ENCODE assay signal across 2 cellular contexts in the genomic region with DNA sequence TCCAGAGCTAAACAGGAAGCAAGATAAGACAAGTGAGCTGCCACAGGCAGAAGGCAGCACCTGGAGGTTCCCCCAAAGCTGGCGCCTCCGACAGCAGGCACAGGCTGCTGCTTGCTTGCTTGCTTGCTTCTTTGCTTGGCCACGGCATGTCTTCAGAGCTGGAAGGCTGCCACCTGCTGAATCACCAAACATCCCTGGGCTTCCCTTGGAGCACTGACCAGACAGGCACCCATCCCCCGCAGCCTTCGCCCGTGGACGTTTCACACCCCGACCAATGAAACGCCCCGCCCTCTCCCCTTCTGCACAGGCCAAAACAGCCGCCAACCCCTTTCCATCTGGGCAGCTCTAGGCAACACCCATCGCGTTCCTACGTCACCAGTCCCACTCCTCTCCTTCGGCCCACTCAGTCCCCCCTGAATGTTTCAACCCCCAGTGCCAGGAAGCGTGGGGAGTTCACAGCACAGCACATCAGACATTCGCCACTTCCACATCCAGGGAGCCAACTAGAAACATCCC.
A peak's percentile ranks its signal among the peaks of the same experiment; 100 is the strongest.
TF ChIP-seq lines count a peak whose summit lies in the region.

No MANE protein-coding gene starts in this region.

TF ChIP-seq in A549, 52 proteins besides CTCF, POLR2A, EP300 and RAD21:
- TF ChIP-seq FOSL2 (IDR thresholded peaks at IDR 0.05) (no peak), FOSL2 (CRISPR knock-in tag; IDR thresholded peaks at IDR 0.05) (peak; percentile 65), HOXA7 (CRISPR knock-in tag; IDR thresholded peaks at IDR 0.05) (no peak), NFE2L2 (conservative IDR thresholded peaks at IDR 0.05; ENCODE audit: low read length) (no peak), E2F6 (IDR thresholded peaks at IDR 0.05; ENCODE audit: borderline replicate concordance, low read depth) (peak; percentile 31; the same call in 1 of the 2 replicates), ZC3H11A (IDR thresholded peaks at IDR 0.05) (no peak), GATA3 (IDR thresholded peaks at IDR 0.05; ENCODE audit: borderline replicate concordance) (peak; percentile 26; the same call in 1 of the 2 replicates), NR3C1 (IDR thresholded peaks at IDR 0.05) (no peak), FOXS1 (CRISPR knock-in tag; IDR thresholded peaks at IDR 0.05) (no peak), HOXB5 (CRISPR knock-in tag; IDR thresholded peaks at IDR 0.05) (no peak), KDM5A (IDR thresholded peaks at IDR 0.05) (no peak), PBX3 (IDR thresholded peaks at IDR 0.05) (0 out of 2 replicates have a peak, but pooled peaks have one; percentile 19), CHD2 (IDR thresholded peaks at IDR 0.05; ENCODE audit: low read length, partially characterized antibody) (no peak), SMC3 (IDR thresholded peaks at IDR 0.05) (peak; percentile 54), RNF2 (IDR thresholded peaks at IDR 0.05; ENCODE audit: borderline replicate concordance, low read depth) (no peak)
- TF ChIP-seq, protein P1, sequence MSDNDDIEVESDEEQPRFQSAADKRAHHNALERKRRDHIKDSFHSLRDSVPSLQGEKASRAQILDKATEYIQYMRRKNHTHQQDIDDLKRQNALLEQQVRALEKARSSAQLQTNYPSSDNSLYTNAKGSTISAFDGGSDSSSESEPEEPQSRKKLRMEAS (IDR thresholded peaks at IDR 0.05) = peak; percentile 70

TF ChIP-seq in HepG2, 621 proteins besides CTCF, POLR2A, EP300 and RAD21 (continues in another document):
- TF ChIP-seq RNF219 (CRISPR knock-in tag; IDR thresholded peaks at IDR 0.05) (no peak), SNAI1 (CRISPR knock-in tag; IDR thresholded peaks at IDR 0.05; ENCODE audit: borderline replicate concordance) (0 out of 2 replicates have a peak, but pooled peaks have one; percentile 2), HNRNPLL (IDR thresholded peaks at IDR 0.05; ENCODE audit: low read depth, low read length, poor library complexity, severe bottlenecking) (no peak), IRF9 (CRISPR knock-in tag; IDR thresholded peaks at IDR 0.05; ENCODE audit: borderline replicate concordance) (no peak), XRCC5 (optimal IDR thresholded peaks at IDR 0.05; ENCODE audit: low read length) (peak; percentile 21), ZNF879 (CRISPR knock-in tag; IDR thresholded peaks at IDR 0.05) (no peak), BORCS8-MEF2B (CRISPR knock-in tag; IDR thresholded peaks at IDR 0.05) (no peak), SMC3 (IDR thresholded peaks at IDR 0.05; ENCODE audit: low read length) (no peak), ZNF572 (CRISPR knock-in tag; IDR thresholded peaks at IDR 0.05) (no peak), ZFY (CRISPR knock-in tag; IDR thresholded peaks at IDR 0.05) (no peak), MYNN (CRISPR knock-in tag; IDR thresholded peaks at IDR 0.05; ENCODE audit: low read depth) (no peak), TBX3 (IDR thresholded peaks at IDR 0.05; ENCODE audit: borderline replicate concordance) (peak; percentile 13; the same call in 1 of the 2 replicates), ZNF24 (IDR thresholded peaks at IDR 0.05) (no peak), MBD4 (IDR thresholded peaks at IDR 0.05; ENCODE audit: borderline replicate concordance, low read length) (no peak), KDM2A (CRISPR knock-in tag; IDR thresholded peaks at IDR 0.05; ENCODE audit: borderline replicate concordance, low read depth) (peak; percentile 42; the same call in 1 of the 2 replicates), HOXA3 (CRISPR knock-in tag; IDR thresholded peaks at IDR 0.05) (peak; percentile 59; the same call in 1 of the 2 replicates), CHCHD3 (CRISPR knock-in tag; IDR thresholded peaks at IDR 0.05) (no peak), AKNA (CRISPR knock-in tag; IDR thresholded peaks at IDR 0.05; ENCODE audit: borderline replicate concordance) (no peak), ZNF331 (CRISPR knock-in tag; IDR thresholded peaks at IDR 0.05) (no peak), BCL6 (CRISPR knock-in tag; IDR thresholded peaks at IDR 0.05) (peak; percentile 12; the same call in 1 of the 2 replicates), ZNF468 (CRISPR knock-in tag; IDR thresholded peaks at IDR 0.05) (no peak), ARHGAP35 (CRISPR knock-in tag; IDR thresholded peaks at IDR 0.05; ENCODE audit: borderline replicate concordance) (0 out of 2 replicates have a peak, but pooled peaks have one; percentile 22), ZMYM4 (CRISPR knock-in tag; IDR thresholded peaks at IDR 0.05) (no peak), ZNF883 (CRISPR knock-in tag; IDR thresholded peaks at IDR 0.05; ENCODE audit: not compliant biosample characterization) (peak; percentile 33), ZBTB14 (CRISPR knock-in tag; IDR thresholded peaks at IDR 0.05) (no peak), SCMH1 (CRISPR knock-in tag; IDR thresholded peaks at IDR 0.05; ENCODE audit: borderline replicate concordance) (no peak), ZNF569 (CRISPR knock-in tag; IDR thresholded peaks at IDR 0.05; ENCODE audit: borderline replicate concordance) (no peak), CBFB (CRISPR knock-in tag; IDR thresholded peaks at IDR 0.05) (0 out of 2 replicates have a peak, but pooled peaks have one; percentile 27), ZNF790 (CRISPR knock-in tag; IDR thresholded peaks at IDR 0.05; ENCODE audit: borderline replicate concordance) (no peak), ZNF747 (CRISPR knock-in tag; IDR thresholded peaks at IDR 0.05; ENCODE audit: borderline replicate concordance) (peak; percentile 76; the same call in 1 of the 2 replicates), AGO1 (IDR thresholded peaks at IDR 0.05; ENCODE audit: low read depth, low read length, poor library complexity, severe bottlenecking) (no peak), SP5 (CRISPR knock-in tag; IDR thresholded peaks at IDR 0.05; ENCODE audit: borderline replicate concordance, low read depth) (peak; percentile 40; the same call in 1 of the 2 replicates)
- TF ChIP-seq, protein P2, sequence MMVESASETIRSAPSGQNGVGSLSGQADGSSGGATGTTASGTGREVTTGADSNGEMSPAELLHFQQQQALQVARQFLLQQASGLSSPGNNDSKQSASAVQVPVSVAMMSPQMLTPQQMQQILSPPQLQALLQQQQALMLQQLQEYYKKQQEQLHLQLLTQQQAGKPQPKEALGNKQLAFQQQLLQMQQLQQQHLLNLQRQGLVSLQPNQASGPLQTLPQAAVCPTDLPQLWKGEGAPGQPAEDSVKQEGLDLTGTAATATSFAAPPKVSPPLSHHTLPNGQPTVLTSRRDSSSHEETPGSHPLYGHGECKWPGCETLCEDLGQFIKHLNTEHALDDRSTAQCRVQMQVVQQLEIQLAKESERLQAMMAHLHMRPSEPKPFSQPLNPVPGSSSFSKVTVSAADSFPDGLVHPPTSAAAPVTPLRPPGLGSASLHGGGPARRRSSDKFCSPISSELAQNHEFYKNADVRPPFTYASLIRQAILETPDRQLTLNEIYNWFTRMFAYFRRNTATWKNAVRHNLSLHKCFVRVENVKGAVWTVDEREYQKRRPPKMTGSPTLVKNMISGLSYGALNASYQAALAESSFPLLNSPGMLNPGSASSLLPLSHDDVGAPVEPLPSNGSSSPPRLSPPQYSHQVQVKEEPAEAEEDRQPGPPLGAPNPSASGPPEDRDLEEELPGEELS (CRISPR knock-in tag; IDR thresholded peaks at IDR 0.05) = peak; percentile 41; the same call in 1 of the 2 replicates
- TF ChIP-seq, protein P3, sequence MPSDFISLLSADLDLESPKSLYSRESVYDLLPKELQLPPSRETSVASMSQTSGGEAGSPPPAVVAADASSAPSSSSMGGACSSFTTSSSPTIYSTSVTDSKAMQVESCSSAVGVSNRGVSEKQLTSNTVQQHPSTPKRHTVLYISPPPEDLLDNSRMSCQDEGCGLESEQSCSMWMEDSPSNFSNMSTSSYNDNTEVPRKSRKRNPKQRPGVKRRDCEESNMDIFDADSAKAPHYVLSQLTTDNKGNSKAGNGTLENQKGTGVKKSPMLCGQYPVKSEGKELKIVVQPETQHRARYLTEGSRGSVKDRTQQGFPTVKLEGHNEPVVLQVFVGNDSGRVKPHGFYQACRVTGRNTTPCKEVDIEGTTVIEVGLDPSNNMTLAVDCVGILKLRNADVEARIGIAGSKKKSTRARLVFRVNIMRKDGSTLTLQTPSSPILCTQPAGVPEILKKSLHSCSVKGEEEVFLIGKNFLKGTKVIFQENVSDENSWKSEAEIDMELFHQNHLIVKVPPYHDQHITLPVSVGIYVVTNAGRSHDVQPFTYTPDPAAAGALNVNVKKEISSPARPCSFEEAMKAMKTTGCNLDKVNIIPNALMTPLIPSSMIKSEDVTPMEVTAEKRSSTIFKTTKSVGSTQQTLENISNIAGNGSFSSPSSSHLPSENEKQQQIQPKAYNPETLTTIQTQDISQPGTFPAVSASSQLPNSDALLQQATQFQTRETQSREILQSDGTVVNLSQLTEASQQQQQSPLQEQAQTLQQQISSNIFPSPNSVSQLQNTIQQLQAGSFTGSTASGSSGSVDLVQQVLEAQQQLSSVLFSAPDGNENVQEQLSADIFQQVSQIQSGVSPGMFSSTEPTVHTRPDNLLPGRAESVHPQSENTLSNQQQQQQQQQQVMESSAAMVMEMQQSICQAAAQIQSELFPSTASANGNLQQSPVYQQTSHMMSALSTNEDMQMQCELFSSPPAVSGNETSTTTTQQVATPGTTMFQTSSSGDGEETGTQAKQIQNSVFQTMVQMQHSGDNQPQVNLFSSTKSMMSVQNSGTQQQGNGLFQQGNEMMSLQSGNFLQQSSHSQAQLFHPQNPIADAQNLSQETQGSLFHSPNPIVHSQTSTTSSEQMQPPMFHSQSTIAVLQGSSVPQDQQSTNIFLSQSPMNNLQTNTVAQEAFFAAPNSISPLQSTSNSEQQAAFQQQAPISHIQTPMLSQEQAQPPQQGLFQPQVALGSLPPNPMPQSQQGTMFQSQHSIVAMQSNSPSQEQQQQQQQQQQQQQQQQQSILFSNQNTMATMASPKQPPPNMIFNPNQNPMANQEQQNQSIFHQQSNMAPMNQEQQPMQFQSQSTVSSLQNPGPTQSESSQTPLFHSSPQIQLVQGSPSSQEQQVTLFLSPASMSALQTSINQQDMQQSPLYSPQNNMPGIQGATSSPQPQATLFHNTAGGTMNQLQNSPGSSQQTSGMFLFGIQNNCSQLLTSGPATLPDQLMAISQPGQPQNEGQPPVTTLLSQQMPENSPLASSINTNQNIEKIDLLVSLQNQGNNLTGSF (CRISPR knock-in tag; IDR thresholded peaks at IDR 0.05) = no peak
